10 cellular contexts compared by ENCODE assay signal in the genomic region with DNA sequence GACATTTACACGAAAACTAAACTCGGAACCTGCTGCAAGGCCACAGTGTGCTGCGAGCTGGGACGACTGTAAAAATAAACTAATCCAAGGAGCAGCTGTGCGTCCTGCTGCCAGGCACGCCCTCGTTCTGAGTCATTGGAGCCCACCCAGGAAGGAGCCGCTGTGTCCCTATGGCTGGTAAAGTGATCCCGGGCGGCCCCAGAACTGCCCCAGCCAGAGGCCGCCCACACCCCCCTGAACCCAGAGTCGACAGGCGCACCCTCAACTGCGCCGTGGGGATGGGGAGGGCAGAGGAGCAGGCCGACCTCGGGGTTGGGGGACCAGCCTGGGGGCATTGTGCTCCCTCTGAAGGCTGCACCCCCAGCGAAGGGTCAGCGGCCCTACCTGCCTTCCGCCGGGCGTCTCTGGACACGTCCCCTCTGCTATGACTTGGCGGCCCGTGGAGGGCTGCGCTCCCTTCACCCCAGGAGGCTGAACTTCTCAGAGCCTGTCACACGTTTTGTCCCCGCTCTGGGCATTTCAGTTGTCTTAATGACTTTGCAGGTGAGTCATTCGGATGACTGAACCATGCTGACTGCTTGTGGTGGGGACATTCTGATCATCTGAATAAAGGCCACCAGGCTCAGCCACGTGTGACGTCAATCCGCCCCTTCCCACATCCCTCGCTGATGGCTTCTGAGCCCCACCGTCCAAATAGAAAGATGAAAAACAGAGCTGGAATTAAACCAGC. TPM values are rescaled to one million over a fixed set of nuclear protein-coding genes. Genes with fewer than 3 reads are reported as not detected.
DNase-seq lines count a peak whose midpoint lies in the region; ATAC-seq, FAIRE-seq and TF ChIP-seq lines count a peak whose summit lies in the region.
"Had no signal": no experiment of that assay in that cellular context is flagged by ENCODE, and none has a peak within 500 bp of the region (broad histone marks: within the 10 kb centered on the region; RNA-seq: fewer than 3 reads in every experiment).

No MANE protein-coding gene starts in this region.

- intact Hi-C loops in K562 (cut with micrococcal nuclease): no loop called here
- intact Hi-C loops in lower lobe of right lung (cut with DNase I): no loop called here

- POLR2A ChIA-PET in K562 (lab: Yijun Ruan, JAX): no interaction called here

- TF ChIP-seq POLR2A in K562 (conservative IDR thresholded peaks at IDR 0.05): no peak

- BruUV-seq in K562 (replicated peaks; lab: Mats Ljungman, UMichigan): no TSS peak

- H3K4me1 ChIP-seq in K562 (replicated peaks in 1 of 2; ENCODE audit: control insufficient read depth in 2 of 2, insufficient read depth in 2 of 2, low read length in 2 of 2) (peaks cover 0 to 29% of the 10 kb centered on the region in 2 experiments; a peak in 2 of 5 replicates), lower lobe of right lung (no peaks in the 10 kb centered on the region)

- no peak overlapping the region for H2AFZ ChIP-seq in K562 (ENCODE audit: low read depth, low read length)

- CTCF ChIA-PET in K562 (lab: Yijun Ruan, JAX; ENCODE audit: low intra/inter-chr PET ratio): no interaction called here

- ATAC-seq in K562 (peak; percentile 38), lower lobe of right lung (no peak), GM19324 (IDR thresholded peaks at IDR 0.05; ENCODE audit: low FRiP score, unreplicated experiment) (no peak), GM19397 (IDR thresholded peaks at IDR 0.05; ENCODE audit: unreplicated experiment) (no peak)

- no peaks in the 10 kb centered on the region; the same call in 1 of the 2 replicates for H4K20me1 ChIP-seq in K562 (replicated peaks; ENCODE audit: control insufficient read depth, insufficient read depth, low read length)

- H3K9ac ChIP-seq in K562 (ENCODE audit: insufficient read depth in 1 of 2, low read depth in 2 of 2, low read length in 2 of 2): no peak overlapping the region

- no peak overlapping the region for H3K4me3 ChIP-seq in K562
- no peak overlapping the region for H3K4me3 ChIP-seq in lower lobe of right lung
- H3K4me3 ChIP-seq: ovary had no signal

- H3K79me2 ChIP-seq in K562 (ENCODE audit: control insufficient read depth, insufficient read depth, low read length): no peaks in the 10 kb centered on the region

- no peak overlapping the region for H3K4me2 ChIP-seq in K562 (ENCODE audit: insufficient read depth, low read length)

- TF ChIP-seq CTCF in K562 (IDR thresholded peaks at IDR 0.05 in 2 of 3, conservative IDR thresholded peaks at IDR 0.05 in 1 of 3; ENCODE audit: insufficient read depth in 2 of 3, low read depth in 1 of 3, low read length in 3 of 3) (no peak), lower lobe of right lung (IDR thresholded peaks at IDR 0.05) (no peak)

- no peaks in the 10 kb centered on the region for H3K36me3 ChIP-seq in K562 (ENCODE audit: control insufficient read depth, insufficient read depth, low read length)
- no peaks in the 10 kb centered on the region for H3K36me3 ChIP-seq in lower lobe of right lung
- H3K36me3 ChIP-seq: ovary had no signal

- H3K27me3 ChIP-seq in K562 (ENCODE audit: control insufficient read depth in 2 of 2, insufficient read depth in 2 of 2, low read length in 2 of 2): peaks cover 26 to 60% of the 10 kb centered on the region in 2 experiments
- H3K27me3 ChIP-seq in lower lobe of right lung (ENCODE audit: low read depth): peaks cover 27% of the 10 kb centered on the region
- H3K27me3 ChIP-seq: ovary had no signal

- no peaks in the 10 kb centered on the region for H3K9me3 ChIP-seq in K562 (replicated peaks; ENCODE audit: control insufficient read depth, insufficient read depth, low read depth, low read length)
- no peaks in the 10 kb centered on the region for H3K9me3 ChIP-seq in lower lobe of right lung
- H3K9me3 ChIP-seq: ovary had no signal

- FAIRE-seq in K562 (lab: Jason Lieb, UNC): no peak
- FAIRE-seq: D721Med had no signal

- peak; percentile 96 for DNase-seq in 8988T
- peak; percentile 26 for DNase-seq in HS-5 (ENCODE audit: low read depth)
- DNase-seq in K562 (ENCODE audit: extremely low read depth in 1 of 4, low spot score in 3 of 4): no peak
- peak; percentile 45 for DNase-seq in lower lobe of right lung
- no peak for DNase-seq in medulla oblongata (ENCODE audit: extremely low spot score)
- DNase-seq in NCI-H2029 (lab: John Stamatoyannopoulos, UW): no peak

- TF ChIP-seq EP300 in K562 (IDR thresholded peaks at IDR 0.05; ENCODE audit: low read length): no peak

- no peaks in the 10 kb centered on the region for H3K9me1 ChIP-seq in K562 (ENCODE audit: control insufficient read depth, insufficient read depth, low read length)

- in situ Hi-C loops in K562 (cut with MboI): no loop called here

- H3K27ac ChIP-seq in K562 (ENCODE audit: extremely low read depth, low read depth, low read length) (no peak overlapping the region), lower lobe of right lung (peak overlapping the region; percentile 9)
- H3K27ac ChIP-seq: ovary had no signal

- WGBS in K562 (ENCODE audit: insufficient coverage, low coverage, missing lambda C conversion rate): 4% methylated on average over 18 of the region's 34 CpGs

- TF ChIP-seq RAD21 in K562 (CRISPR knock-in tag; conservative IDR thresholded peaks at IDR 0.05 in 1 of 2, IDR thresholded peaks at IDR 0.05 in 1 of 2): no peak

TF ChIP-seq in K562, 482 proteins besides CTCF, POLR2A, EP300 and RAD21 (continues in another document):
- TF ChIP-seq FOSL1 (tag; conservative IDR thresholded peaks at IDR 0.05): peak; percentile 89
- no peak for TF ChIP-seq SIN3A (IDR thresholded peaks at IDR 0.05; ENCODE audit: borderline replicate concordance in 2 of 2, control insufficient read depth in 1 of 2, low read depth in 2 of 2, low read length in 2 of 2)
- no peak for TF ChIP-seq RFX1 (IDR thresholded peaks at IDR 0.05)
- no peak for TF ChIP-seq ZNF347 (CRISPR knock-in tag; IDR thresholded peaks at IDR 0.05; ENCODE audit: low read depth)
- TF ChIP-seq KAT8 (IDR thresholded peaks at IDR 0.05; ENCODE audit: low read depth): no peak
- TF ChIP-seq HLTF (IDR thresholded peaks at IDR 0.05): no peak
- no peak for TF ChIP-seq HIVEP1 (CRISPR knock-in tag; IDR thresholded peaks at IDR 0.05)

RNA-seq across cellular contexts. Expression of a gene that starts 42.7 kb away (rescaled TPM):
- 0.32 and 0.46 TPM in 2 replicates for total RNA-seq in K562 (2011; cell fraction: chromatin; rRNA removed; ENCODE audit: low replicate concordance)
- 1.3 and 1.5 TPM in 2 replicates for total RNA-seq in K562 (2011; cell fraction: nucleolus; rRNA removed)
- total RNA-seq in K562 (2011; cell fraction: nucleoplasm; rRNA removed): 0.37 TPM in 1 of 2 replicates, not detected in the other
- 0.27 and 0.49 TPM in 2 replicates for total RNA-seq in K562 (2014; rRNA removed)
- total RNA-seq in K562 (2014; rRNA removed; fragmentation: Illumina TruSeq; extraction: Trizol): 0.35 and 0.55 TPM in 2 replicates
- total RNA-seq in K562 (2015; rRNA removed; fragmentation: Illumina TruSeq; extraction: Trizol): 0.68 and 0.76 TPM in 2 replicates
- 0.31 and 0.54 TPM in 2 replicates for total RNA-seq in K562 (2021)
- polyA plus RNA-seq in K562 (2011; rRNA removed): 0.29 and 0.38 TPM in 2 replicates
- polyA plus RNA-seq in K562 (2011; cell fraction: cytosol; rRNA removed): 0.37 and 0.52 TPM in 2 replicates
- polyA plus RNA-seq in K562 (2011; cell fraction: nucleus; rRNA removed): 0.29 and 0.53 TPM in 2 replicates
- polyA plus RNA-seq in K562 (2012): 0.73 and 0.97 TPM in 2 replicates
- polyA plus RNA-seq in K562 (2014; fragmentation: Illumina TruSeq; extraction: Trizol): 0.19 and 0.43 TPM in 2 replicates
- polyA plus RNA-seq in K562 (2014; fragmentation: Nextera tagmentation; extraction: Ambion mirVana): under 1 TPM in 1 of 2 experiments, not detected in 1; 0.06 TPM
- polyA plus RNA-seq in K562 (2014; rRNA removed): 0.49 and 0.58 TPM in 2 replicates
- polyA minus RNA-seq in K562 (2011; rRNA and poly(A)+ RNA removed): 0.18 and 0.21 TPM in 2 replicates
- 0.76 TPM in 1 of 2 replicates, not detected in the other for polyA minus RNA-seq in K562 (2011; cell fraction: cytosol; rRNA and poly(A)+ RNA removed)
- polyA minus RNA-seq in K562 (2011; cell fraction: nucleus; rRNA and poly(A)+ RNA removed): 0.54 and 1.00 TPM in 2 replicates
- 2.7 TPM for total RNA-seq in lower lobe of right lung

RNA-seq across cellular contexts. Expression of a gene that starts 46.7 kb away (rescaled TPM):
- 18.8 and 19.9 TPM in 2 replicates for total RNA-seq in K562 (2011; cell fraction: chromatin; rRNA removed; ENCODE audit: low replicate concordance)
- 13.2 and 14.3 TPM in 2 replicates for total RNA-seq in K562 (2011; cell fraction: nucleolus; rRNA removed)
- total RNA-seq in K562 (2011; cell fraction: nucleoplasm; rRNA removed): 19.1 and 25.3 TPM in 2 replicates
- total RNA-seq in K562 (2014; rRNA removed) (7.9 and 9.9 TPM in 2 replicates), K562 (2014; rRNA removed; fragmentation: Illumina TruSeq; extraction: Trizol) (6.6 and 7.8 TPM in 2 replicates), K562 (2015; rRNA removed; fragmentation: Illumina TruSeq; extraction: Trizol) (8.4 and 9.0 TPM in 2 replicates), K562 (2021) (14.7 and 15.0 TPM in 2 replicates), lower lobe of right lung (4.2 TPM)
- polyA plus RNA-seq in K562 (2011; rRNA removed) (9.0 and 10.3 TPM in 2 replicates), K562 (2014; fragmentation: Illumina TruSeq; extraction: Trizol) (9.8 and 10.9 TPM in 2 replicates), K562 (2014; fragmentation: Nextera tagmentation; extraction: Ambion mirVana) (1 to 10 TPM in 1 of 2 experiments, under 1 TPM in 1; 0.28 to 1.6 TPM), K562 (2014; rRNA removed) (12.9 and 17.7 TPM in 2 replicates)
- 7.6 and 7.7 TPM in 2 replicates for polyA plus RNA-seq in K562 (2011; cell fraction: cytosol; rRNA removed)
- polyA plus RNA-seq in K562 (2011; cell fraction: nucleus; rRNA removed): 9.9 and 10.2 TPM in 2 replicates
- 10.7 and 14.1 TPM in 2 replicates for polyA plus RNA-seq in K562 (2012)
- polyA minus RNA-seq in K562 (2011; rRNA and poly(A)+ RNA removed): 3.2 and 3.7 TPM in 2 replicates
- 6.2 and 9.0 TPM in 2 replicates for polyA minus RNA-seq in K562 (2011; cell fraction: cytosol; rRNA and poly(A)+ RNA removed)
- 4.8 and 7.8 TPM in 2 replicates for polyA minus RNA-seq in K562 (2011; cell fraction: nucleus; rRNA and poly(A)+ RNA removed)

Comparison
In these comparisons a context has a peak if more than half of its experiments do, and no peak if none do; other contexts are left out.
1. DNase-seq: peak in 8988T (single experiment), HS-5 (single experiment) and lower lobe of right lung (single experiment); none in K562 (0 of 4), medulla oblongata (single experiment) and NCI-H2029 (single experiment).